ENCODE assay signal across 13 cellular contexts in genomic region chr2:9260411-9261037, GRCh38. TPM values are rescaled to one million over a fixed set of nuclear protein-coding genes. Genes with fewer than 3 reads are reported as not detected.
A peak's percentile ranks its signal among the peaks of the same experiment; 100 is the strongest.
DNase-seq lines count a peak whose midpoint lies in the region; ATAC-seq and TF ChIP-seq lines count a peak whose summit lies in the region.
"Had no signal": no experiment of that assay in that cellular context is flagged by ENCODE, and none has a peak within 500 bp of the region (broad histone marks: within the 10 kb centered on the region; RNA-seq: fewer than 3 reads in every experiment).

No MANE protein-coding gene starts in this region.

- no peaks in the 10 kb centered on the region for H3K9me3 Mint-ChIP-seq in nephron
- no peaks in the 10 kb centered on the region for H3K9me3 Mint-ChIP-seq in activated CD4-positive, alpha-beta memory T cell treated with anti-CD3 and anti-CD28 coated beads for 36 hours
- H3K9me3 Mint-ChIP-seq: natural killer cell had no signal

- no peak for DNase-seq in RWPE1 (ENCODE audit: low spot score)
- peak; percentile 84 for DNase-seq in foreskin melanocyte
- DNase-seq in upper lobe of right lung: no peak
- no peak for DNase-seq in activated CD4-positive, alpha-beta memory T cell treated with anti-CD3 and anti-CD28 coated beads for 36 hours
- no peak for DNase-seq in T-helper 1 cell
- DNase-seq: brain microvascular endothelial cell; DND-41; natural killer cell; NCI-H526; stimulated activated CD4-positive, alpha-beta T cell treated with anti-CD3 and anti-CD28 coated beads, Interleukin-4, amount 100 ng/mL, for 4 hours; T-helper 17 cell had no signal

- CTCF ChIA-PET in RWPE1 (lab: Yijun Ruan, JAX): interaction anchor here (1.1 kb wide), 1 partner anchor 9 kb away, joined by 3 read pairs; no protein-coding TSS in a partner anchor
- CTCF ChIA-PET in activated CD4-positive, alpha-beta memory T cell treated with anti-CD3 and anti-CD28 coated beads for 36 hours (lab: Charles Lee): no interaction called here

- H3K4me1 ChIP-seq in upper lobe of right lung: peaks cover 63% of the 10 kb centered on the region

- no peak overlapping the region for H3K4me3 ChIP-seq in upper lobe of right lung

- H3K27ac ChIP-seq in RWPE1: peak overlapping the region; percentile 66
- H3K27ac ChIP-seq in upper lobe of right lung: peak overlapping the region; percentile 84
- H3K27ac ChIP-seq: brain microvascular endothelial cell had no signal

- ATAC-seq in upper lobe of right lung (no peak), HG02623 (IDR thresholded peaks at IDR 0.05; ENCODE audit: unreplicated experiment) (no peak)
- ATAC-seq: natural killer cell, T-helper 17 cell had no signal

- no peaks in the 10 kb centered on the region for H3K36me3 ChIP-seq in upper lobe of right lung
- H3K36me3 ChIP-seq: brain microvascular endothelial cell had no signal

- POLR2A ChIA-PET in RWPE1 (lab: Yijun Ruan, JAX; ENCODE audit: low non-redundant PET): no interaction called here
- POLR2A ChIA-PET in activated CD4-positive, alpha-beta memory T cell treated with anti-CD3 and anti-CD28 coated beads for 36 hours (lab: Charles Lee): no interaction called here

- peaks cover 3% of the 10 kb centered on the region for H3K27me3 Mint-ChIP-seq in nephron (ENCODE audit: low read depth)
- H3K27me3 Mint-ChIP-seq in activated CD4-positive, alpha-beta memory T cell treated with anti-CD3 and anti-CD28 coated beads for 36 hours: peaks cover 3% of the 10 kb centered on the region

- no peaks in the 10 kb centered on the region for H3K27me3 ChIP-seq in upper lobe of right lung
- H3K27me3 ChIP-seq: brain microvascular endothelial cell had no signal

- H3K36me3 Mint-ChIP-seq in nephron (ENCODE audit: low read depth): no peaks in the 10 kb centered on the region
- no peaks in the 10 kb centered on the region for H3K36me3 Mint-ChIP-seq in activated CD4-positive, alpha-beta memory T cell treated with anti-CD3 and anti-CD28 coated beads for 36 hours
- H3K36me3 Mint-ChIP-seq: natural killer cell had no signal

- TF ChIP-seq CTCF in RWPE1 (conservative IDR thresholded peaks at IDR 0.05; ENCODE audit: low read depth) (no peak), nephron (IDR thresholded peaks at IDR 0.05; ENCODE audit: unreplicated experiment in 3 of 3) (no peak), upper lobe of right lung (IDR thresholded peaks at IDR 0.05) (no peak)

- H3K4me1 Mint-ChIP-seq in nephron: peaks cover 81% of the 10 kb centered on the region
- no peaks in the 10 kb centered on the region for H3K4me1 Mint-ChIP-seq in activated CD4-positive, alpha-beta memory T cell treated with anti-CD3 and anti-CD28 coated beads for 36 hours (ENCODE audit: low read depth)

- H3K4me3 Mint-ChIP-seq in nephron: peak overlapping the region in 1 of 3 experiments; percentile 25
- H3K4me3 Mint-ChIP-seq in activated CD4-positive, alpha-beta memory T cell treated with anti-CD3 and anti-CD28 coated beads for 36 hours: no peak overlapping the region
- H3K4me3 Mint-ChIP-seq: natural killer cell, T-helper 17 cell had no signal

- H3K27ac Mint-ChIP-seq in nephron: peak overlapping the region; percentile 84 to 96 (median 94)
- no peak overlapping the region for H3K27ac Mint-ChIP-seq in activated CD4-positive, alpha-beta memory T cell treated with anti-CD3 and anti-CD28 coated beads for 36 hours
- H3K27ac Mint-ChIP-seq: natural killer cell, T-helper 17 cell had no signal

- H3K9me3 ChIP-seq in upper lobe of right lung: no peaks in the 10 kb centered on the region

- intact Hi-C loops in upper lobe of right lung (cut with DNase I): no loop called here
- intact Hi-C loops in activated CD4-positive, alpha-beta memory T cell treated with anti-CD3 and anti-CD28 coated beads for 36 hours (cut with micrococcal nuclease): no loop called here

RNA-seq across cellular contexts. Expression of gene ASAP2, which starts 53.9 kb away (rescaled TPM):
- 30.9 TPM for total RNA-seq in upper lobe of right lung
- under 1 TPM; 0.26 to 0.97 TPM for total RNA-seq in activated CD4-positive, alpha-beta memory T cell treated with anti-CD3 and anti-CD28 coated beads for 36 hours

Comparison
In these comparisons a context has a peak if more than half of its experiments do, and no peak if none do; other contexts are left out.
1. RNA of gene ASAP2, which starts 53.9 kb away (total RNA-seq): 30.9 TPM in upper lobe of right lung (single experiment); 0.26 to 0.97 TPM in activated CD4-positive, alpha-beta memory T cell treated with anti-CD3 and anti-CD28 coated beads for 36 hours; every median in the first group is over 10 times any median in the second.